In the genomic region with DNA sequence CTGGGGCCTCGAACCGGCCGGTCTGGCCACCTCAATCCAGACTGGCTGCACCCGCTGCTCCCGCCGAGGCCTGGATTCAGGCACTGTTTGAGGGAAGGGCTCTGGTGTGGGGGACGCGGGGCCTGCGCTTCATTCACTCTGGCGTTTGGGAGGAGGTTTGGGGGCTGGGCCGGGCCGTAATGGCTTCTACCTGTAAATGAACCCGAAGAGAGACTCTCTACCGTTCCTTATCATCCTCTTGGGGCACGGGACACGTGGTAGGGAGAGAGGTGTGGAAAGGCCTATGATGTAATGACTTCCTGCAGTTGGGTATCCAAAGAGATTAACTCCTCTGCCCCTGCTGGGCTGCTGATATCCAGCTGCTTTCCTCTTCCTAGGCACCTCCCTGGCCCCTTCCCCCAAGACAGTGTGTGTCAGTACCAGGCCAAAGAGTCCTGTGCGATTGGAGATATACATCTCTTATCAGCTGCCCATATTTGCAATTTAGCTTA, we compare ENCODE assay signal across 1 cellular context.
TF ChIP-seq lines count a peak whose summit lies in the region.

No MANE protein-coding gene starts in this region.

TF ChIP-seq in HEK293, 187 proteins besides CTCF, POLR2A, EP300 and RAD21 (continued from another document and continues in another):
- TF ChIP-seq, protein P1, sequence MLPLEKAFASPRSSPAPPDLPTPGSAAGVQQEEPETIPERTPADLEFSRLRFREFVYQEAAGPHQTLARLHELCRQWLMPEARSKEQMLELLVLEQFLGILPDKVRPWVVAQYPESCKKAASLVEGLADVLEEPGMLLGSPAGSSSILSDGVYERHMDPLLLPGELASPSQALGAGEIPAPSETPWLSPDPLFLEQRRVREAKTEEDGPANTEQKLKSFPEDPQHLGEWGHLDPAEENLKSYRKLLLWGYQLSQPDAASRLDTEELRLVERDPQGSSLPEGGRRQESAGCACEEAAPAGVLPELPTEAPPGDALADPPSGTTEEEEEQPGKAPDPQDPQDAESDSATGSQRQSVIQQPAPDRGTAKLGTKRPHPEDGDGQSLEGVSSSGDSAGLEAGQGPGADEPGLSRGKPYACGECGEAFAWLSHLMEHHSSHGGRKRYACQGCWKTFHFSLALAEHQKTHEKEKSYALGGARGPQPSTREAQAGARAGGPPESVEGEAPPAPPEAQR (tag by site-specific recombination; IDR thresholded peaks at IDR 0.05): no peak
- TF ChIP-seq ZBTB48 (tag by site-specific recombination; IDR thresholded peaks at IDR 0.05): peak; percentile 77
- no peak; the same call in 1 of the 2 replicates for TF ChIP-seq MEIS1 (CRISPR knock-in tag; IDR thresholded peaks at IDR 0.05; ENCODE audit: borderline replicate concordance)
- TF ChIP-seq, protein P2, sequence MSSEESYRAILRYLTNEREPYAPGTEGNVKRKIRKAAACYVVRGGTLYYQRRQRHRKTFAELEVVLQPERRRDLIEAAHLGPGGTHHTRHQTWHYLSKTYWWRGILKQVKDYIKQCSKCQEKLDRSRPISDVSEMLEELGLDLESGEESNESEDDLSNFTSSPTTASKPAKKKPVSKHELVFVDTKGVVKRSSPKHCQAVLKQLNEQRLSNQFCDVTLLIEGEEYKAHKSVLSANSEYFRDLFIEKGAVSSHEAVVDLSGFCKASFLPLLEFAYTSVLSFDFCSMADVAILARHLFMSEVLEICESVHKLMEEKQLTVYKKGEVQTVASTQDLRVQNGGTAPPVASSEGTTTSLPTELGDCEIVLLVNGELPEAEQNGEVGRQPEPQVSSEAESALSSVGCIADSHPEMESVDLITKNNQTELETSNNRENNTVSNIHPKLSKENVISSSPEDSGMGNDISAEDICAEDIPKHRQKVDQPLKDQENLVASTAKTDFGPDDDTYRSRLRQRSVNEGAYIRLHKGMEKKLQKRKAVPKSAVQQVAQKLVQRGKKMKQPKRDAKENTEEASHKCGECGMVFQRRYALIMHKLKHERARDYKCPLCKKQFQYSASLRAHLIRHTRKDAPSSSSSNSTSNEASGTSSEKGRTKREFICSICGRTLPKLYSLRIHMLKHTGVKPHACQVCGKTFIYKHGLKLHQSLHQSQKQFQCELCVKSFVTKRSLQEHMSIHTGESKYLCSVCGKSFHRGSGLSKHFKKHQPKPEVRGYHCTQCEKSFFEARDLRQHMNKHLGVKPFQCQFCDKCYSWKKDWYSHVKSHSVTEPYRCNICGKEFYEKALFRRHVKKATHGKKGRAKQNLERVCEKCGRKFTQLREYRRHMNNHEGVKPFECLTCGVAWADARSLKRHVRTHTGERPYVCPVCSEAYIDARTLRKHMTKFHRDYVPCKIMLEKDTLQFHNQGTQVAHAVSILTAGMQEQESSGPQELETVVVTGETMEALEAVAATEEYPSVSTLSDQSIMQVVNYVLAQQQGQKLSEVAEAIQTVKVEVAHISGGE (tag by site-specific recombination; conservative IDR thresholded peaks at IDR 0.05; ENCODE audit: low read depth): no peak
- TF ChIP-seq, protein P3, sequence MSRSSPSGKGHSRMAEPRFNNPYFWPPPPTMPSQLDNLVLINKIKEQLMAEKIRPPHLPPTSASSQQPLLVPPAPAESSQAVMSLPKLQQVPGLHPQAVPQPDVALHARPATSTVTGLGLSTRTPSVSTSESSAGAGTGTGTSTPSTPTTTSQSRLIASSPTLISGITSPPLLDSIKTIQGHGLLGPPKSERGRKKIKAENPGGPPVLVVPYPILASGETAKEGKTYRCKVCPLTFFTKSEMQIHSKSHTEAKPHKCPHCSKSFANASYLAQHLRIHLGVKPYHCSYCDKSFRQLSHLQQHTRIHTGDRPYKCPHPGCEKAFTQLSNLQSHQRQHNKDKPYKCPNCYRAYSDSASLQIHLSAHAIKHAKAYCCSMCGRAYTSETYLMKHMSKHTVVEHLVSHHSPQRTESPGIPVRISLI (tag by site-specific recombination; IDR thresholded peaks at IDR 0.05): no peak
- TF ChIP-seq ZNF416 (tag by site-specific recombination; IDR thresholded peaks at IDR 0.05): no peak
- TF ChIP-seq ZBTB21 (tag by site-specific recombination; IDR thresholded peaks at IDR 0.05): peak; percentile 94
- TF ChIP-seq, protein P4, sequence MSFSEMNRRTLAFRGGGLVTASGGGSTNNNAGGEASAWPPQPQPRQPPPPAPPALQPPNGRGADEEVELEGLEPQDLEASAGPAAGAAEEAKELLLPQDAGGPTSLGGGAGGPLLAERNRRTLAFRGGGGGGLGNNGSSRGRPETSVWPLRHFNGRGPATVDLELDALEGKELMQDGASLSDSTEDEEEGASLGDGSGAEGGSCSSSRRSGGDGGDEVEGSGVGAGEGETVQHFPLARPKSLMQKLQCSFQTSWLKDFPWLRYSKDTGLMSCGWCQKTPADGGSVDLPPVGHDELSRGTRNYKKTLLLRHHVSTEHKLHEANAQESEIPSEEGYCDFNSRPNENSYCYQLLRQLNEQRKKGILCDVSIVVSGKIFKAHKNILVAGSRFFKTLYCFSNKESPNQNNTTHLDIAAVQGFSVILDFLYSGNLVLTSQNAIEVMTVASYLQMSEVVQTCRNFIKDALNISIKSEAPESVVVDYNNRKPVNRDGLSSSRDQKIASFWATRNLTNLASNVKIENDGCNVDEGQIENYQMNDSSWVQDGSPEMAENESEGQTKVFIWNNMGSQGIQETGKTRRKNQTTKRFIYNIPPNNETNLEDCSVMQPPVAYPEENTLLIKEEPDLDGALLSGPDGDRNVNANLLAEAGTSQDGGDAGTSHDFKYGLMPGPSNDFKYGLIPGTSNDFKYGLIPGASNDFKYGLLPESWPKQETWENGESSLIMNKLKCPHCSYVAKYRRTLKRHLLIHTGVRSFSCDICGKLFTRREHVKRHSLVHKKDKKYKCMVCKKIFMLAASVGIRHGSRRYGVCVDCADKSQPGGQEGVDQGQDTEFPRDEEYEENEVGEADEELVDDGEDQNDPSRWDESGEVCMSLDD (tag by site-specific recombination; IDR thresholded peaks at IDR 0.05): peak; percentile 69
- TF ChIP-seq ZNF776 (tag by site-specific recombination; IDR thresholded peaks at IDR 0.05; ENCODE audit: borderline replicate concordance): no peak
- peak; percentile 98 for TF ChIP-seq OSR2 (tag by site-specific recombination; IDR thresholded peaks at IDR 0.05)
- TF ChIP-seq ZNF239 (tag by site-specific recombination; IDR thresholded peaks at IDR 0.05): no peak
- TF ChIP-seq KLF16 (tag by site-specific recombination; IDR thresholded peaks at IDR 0.05): peak; percentile 74
- peak; percentile 41 for TF ChIP-seq SCRT2 (tag by site-specific recombination; IDR thresholded peaks at IDR 0.05)
- no peak; the same call in 1 of the 2 replicates for TF ChIP-seq MZF1 (tag by site-specific recombination; IDR thresholded peaks at IDR 0.05; ENCODE audit: borderline replicate concordance)
- TF ChIP-seq, protein P5, sequence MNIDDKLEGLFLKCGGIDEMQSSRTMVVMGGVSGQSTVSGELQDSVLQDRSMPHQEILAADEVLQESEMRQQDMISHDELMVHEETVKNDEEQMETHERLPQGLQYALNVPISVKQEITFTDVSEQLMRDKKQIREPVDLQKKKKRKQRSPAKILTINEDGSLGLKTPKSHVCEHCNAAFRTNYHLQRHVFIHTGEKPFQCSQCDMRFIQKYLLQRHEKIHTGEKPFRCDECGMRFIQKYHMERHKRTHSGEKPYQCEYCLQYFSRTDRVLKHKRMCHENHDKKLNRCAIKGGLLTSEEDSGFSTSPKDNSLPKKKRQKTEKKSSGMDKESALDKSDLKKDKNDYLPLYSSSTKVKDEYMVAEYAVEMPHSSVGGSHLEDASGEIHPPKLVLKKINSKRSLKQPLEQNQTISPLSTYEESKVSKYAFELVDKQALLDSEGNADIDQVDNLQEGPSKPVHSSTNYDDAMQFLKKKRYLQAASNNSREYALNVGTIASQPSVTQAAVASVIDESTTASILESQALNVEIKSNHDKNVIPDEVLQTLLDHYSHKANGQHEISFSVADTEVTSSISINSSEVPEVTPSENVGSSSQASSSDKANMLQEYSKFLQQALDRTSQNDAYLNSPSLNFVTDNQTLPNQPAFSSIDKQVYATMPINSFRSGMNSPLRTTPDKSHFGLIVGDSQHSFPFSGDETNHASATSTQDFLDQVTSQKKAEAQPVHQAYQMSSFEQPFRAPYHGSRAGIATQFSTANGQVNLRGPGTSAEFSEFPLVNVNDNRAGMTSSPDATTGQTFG (tag by site-specific recombination; IDR thresholded peaks at IDR 0.05; ENCODE audit: borderline replicate concordance): no peak
- TF ChIP-seq ZSCAN23 (tag by site-specific recombination; IDR thresholded peaks at IDR 0.05): peak; percentile 69; the same call in 1 of the 2 replicates
- no peak for TF ChIP-seq ZNF302 (tag by site-specific recombination; IDR thresholded peaks at IDR 0.05; ENCODE audit: low read depth)
- peak; percentile 77; the same call in 1 of the 2 replicates for TF ChIP-seq OVOL3 (tag by site-specific recombination; IDR thresholded peaks at IDR 0.05)
- TF ChIP-seq, protein P6, sequence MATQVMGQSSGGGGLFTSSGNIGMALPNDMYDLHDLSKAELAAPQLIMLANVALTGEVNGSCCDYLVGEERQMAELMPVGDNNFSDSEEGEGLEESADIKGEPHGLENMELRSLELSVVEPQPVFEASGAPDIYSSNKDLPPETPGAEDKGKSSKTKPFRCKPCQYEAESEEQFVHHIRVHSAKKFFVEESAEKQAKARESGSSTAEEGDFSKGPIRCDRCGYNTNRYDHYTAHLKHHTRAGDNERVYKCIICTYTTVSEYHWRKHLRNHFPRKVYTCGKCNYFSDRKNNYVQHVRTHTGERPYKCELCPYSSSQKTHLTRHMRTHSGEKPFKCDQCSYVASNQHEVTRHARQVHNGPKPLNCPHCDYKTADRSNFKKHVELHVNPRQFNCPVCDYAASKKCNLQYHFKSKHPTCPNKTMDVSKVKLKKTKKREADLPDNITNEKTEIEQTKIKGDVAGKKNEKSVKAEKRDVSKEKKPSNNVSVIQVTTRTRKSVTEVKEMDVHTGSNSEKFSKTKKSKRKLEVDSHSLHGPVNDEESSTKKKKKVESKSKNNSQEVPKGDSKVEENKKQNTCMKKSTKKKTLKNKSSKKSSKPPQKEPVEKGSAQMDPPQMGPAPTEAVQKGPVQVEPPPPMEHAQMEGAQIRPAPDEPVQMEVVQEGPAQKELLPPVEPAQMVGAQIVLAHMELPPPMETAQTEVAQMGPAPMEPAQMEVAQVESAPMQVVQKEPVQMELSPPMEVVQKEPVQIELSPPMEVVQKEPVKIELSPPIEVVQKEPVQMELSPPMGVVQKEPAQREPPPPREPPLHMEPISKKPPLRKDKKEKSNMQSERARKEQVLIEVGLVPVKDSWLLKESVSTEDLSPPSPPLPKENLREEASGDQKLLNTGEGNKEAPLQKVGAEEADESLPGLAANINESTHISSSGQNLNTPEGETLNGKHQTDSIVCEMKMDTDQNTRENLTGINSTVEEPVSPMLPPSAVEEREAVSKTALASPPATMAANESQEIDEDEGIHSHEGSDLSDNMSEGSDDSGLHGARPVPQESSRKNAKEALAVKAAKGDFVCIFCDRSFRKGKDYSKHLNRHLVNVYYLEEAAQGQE (tag by site-specific recombination; IDR thresholded peaks at IDR 0.05): 0 out of 2 replicates have a peak, but pooled peaks have one; percentile 59
- TF ChIP-seq ZNF146 (tag by site-specific recombination; IDR thresholded peaks at IDR 0.05): no peak
- no peak for TF ChIP-seq ZNF48 (tag by site-specific recombination; IDR thresholded peaks at IDR 0.05)
- TF ChIP-seq ZNF19 (tag by site-specific recombination; IDR thresholded peaks at IDR 0.05; ENCODE audit: low read depth): no peak
- peak; percentile 80 for TF ChIP-seq ZNF394 (tag by site-specific recombination; IDR thresholded peaks at IDR 0.05; ENCODE audit: borderline replicate concordance)
- peak; percentile 76; the same call in 1 of the 2 replicates for TF ChIP-seq GFI1B (tag by site-specific recombination; IDR thresholded peaks at IDR 0.05)
- TF ChIP-seq, protein P7, sequence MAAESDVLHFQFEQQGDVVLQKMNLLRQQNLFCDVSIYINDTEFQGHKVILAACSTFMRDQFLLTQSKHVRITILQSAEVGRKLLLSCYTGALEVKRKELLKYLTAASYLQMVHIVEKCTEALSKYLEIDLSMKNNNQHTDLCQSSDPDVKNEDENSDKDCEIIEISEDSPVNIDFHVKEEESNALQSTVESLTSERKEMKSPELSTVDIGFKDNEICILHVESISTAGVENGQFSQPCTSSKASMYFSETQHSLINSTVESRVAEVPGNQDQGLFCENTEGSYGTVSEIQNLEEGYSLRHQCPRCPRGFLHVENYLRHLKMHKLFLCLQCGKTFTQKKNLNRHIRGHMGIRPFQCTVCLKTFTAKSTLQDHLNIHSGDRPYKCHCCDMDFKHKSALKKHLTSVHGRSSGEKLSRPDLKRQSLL (tag by site-specific recombination; IDR thresholded peaks at IDR 0.05): 0 out of 2 replicates have a peak, but pooled peaks have one; percentile 9
- no peak for TF ChIP-seq ZNF112 (tag by site-specific recombination; IDR thresholded peaks at IDR 0.05)
- TF ChIP-seq, protein P8, sequence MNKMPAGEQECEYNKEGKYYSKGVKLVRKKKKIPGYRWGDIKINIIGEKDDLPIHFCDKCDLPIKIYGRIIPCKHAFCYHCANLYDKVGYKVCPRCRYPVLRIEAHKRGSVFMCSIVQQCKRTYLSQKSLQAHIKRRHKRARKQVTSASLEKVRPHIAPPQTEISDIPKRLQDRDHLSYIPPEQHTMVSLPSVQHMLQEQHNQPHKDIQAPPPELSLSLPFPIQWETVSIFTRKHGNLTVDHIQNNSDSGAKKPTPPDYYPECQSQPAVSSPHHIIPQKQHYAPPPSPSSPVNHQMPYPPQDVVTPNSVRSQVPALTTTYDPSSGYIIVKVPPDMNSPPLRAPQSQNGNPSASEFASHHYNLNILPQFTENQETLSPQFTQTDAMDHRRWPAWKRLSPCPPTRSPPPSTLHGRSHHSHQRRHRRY (tag by site-specific recombination; IDR thresholded peaks at IDR 0.05): no peak
- no peak for TF ChIP-seq ZNF473 (tag by site-specific recombination; IDR thresholded peaks at IDR 0.05)
- peak; percentile 74 for TF ChIP-seq ZNF10 (tag by site-specific recombination; IDR thresholded peaks at IDR 0.05)
- TF ChIP-seq ZNF211 (tag by site-specific recombination; IDR thresholded peaks at IDR 0.05; ENCODE audit: low read depth): no peak
- TF ChIP-seq, protein P9, sequence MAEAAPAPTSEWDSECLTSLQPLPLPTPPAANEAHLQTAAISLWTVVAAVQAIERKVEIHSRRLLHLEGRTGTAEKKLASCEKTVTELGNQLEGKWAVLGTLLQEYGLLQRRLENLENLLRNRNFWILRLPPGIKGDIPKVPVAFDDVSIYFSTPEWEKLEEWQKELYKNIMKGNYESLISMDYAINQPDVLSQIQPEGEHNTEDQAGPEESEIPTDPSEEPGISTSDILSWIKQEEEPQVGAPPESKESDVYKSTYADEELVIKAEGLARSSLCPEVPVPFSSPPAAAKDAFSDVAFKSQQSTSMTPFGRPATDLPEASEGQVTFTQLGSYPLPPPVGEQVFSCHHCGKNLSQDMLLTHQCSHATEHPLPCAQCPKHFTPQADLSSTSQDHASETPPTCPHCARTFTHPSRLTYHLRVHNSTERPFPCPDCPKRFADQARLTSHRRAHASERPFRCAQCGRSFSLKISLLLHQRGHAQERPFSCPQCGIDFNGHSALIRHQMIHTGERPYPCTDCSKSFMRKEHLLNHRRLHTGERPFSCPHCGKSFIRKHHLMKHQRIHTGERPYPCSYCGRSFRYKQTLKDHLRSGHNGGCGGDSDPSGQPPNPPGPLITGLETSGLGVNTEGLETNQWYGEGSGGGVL (tag by site-specific recombination; IDR thresholded peaks at IDR 0.05): peak; percentile 68
- TF ChIP-seq ZNF2 (tag by site-specific recombination; IDR thresholded peaks at IDR 0.05): peak; percentile 49; the same call in 1 of the 2 replicates
- TF ChIP-seq ZBTB17 (tag by site-specific recombination; IDR thresholded peaks at IDR 0.05): peak; percentile 91
- no peak for TF ChIP-seq ZNF560 (tag by site-specific recombination; IDR thresholded peaks at IDR 0.05; ENCODE audit: borderline replicate concordance)
- TF ChIP-seq IKZF3 (tag by site-specific recombination; IDR thresholded peaks at IDR 0.05): peak; percentile 98
- no peak for TF ChIP-seq ZNF138 (tag by site-specific recombination; IDR thresholded peaks at IDR 0.05; ENCODE audit: borderline replicate concordance)
- no peak for TF ChIP-seq RBAK (tag by site-specific recombination; IDR thresholded peaks at IDR 0.05)
- TF ChIP-seq ZNF155 (tag by site-specific recombination; IDR thresholded peaks at IDR 0.05): no peak
- TF ChIP-seq ZNF223 (tag by site-specific recombination; IDR thresholded peaks at IDR 0.05): no peak
- TF ChIP-seq WT1 (tag by site-specific recombination; IDR thresholded peaks at IDR 0.05): peak; percentile 94
